Comparison of ENCODE assay signal across 31 cellular contexts in genomic region chr18:10687161-10687925, GRCh38.
DNase-seq lines count a peak whose midpoint lies in the region; ATAC-seq and TF ChIP-seq lines count a peak whose summit lies in the region.
"Had no signal": no experiment of that assay in that cellular context is flagged by ENCODE, and none has a peak within 500 bp of the region (broad histone marks: within the 10 kb centered on the region; RNA-seq: fewer than 3 reads in every experiment).

No MANE protein-coding gene starts in this region.

- peaks cover 9% of the 10 kb centered on the region for H3K36me3 Mint-ChIP-seq in MCF 10A (ENCODE audit: insufficient read depth, unreplicated experiment)
- H3K36me3 Mint-ChIP-seq: CD4-positive, CD25-positive, alpha-beta regulatory T cell had no signal

- H3K27me3 Mint-ChIP-seq in MCF 10A (ENCODE audit: insufficient read depth, unreplicated experiment), result no peaks in the 10 kb centered on the region
- H3K27me3 Mint-ChIP-seq: CD4-positive, CD25-positive, alpha-beta regulatory T cell had no signal

- ATAC-seq in foreskin keratinocyte, result peak; percentile 82
- no peak for ATAC-seq in GM18868 (IDR thresholded peaks at IDR 0.05; ENCODE audit: unreplicated experiment)
- ATAC-seq: activated T-cell treated with anti-CD3 and anti-CD28 coated beads, Interleukin-2, amount 50 U/mL, for 72 hours; gastrocnemius medialis; GM12878; HepG2; Panc1 had no signal

- intact Hi-C loops in MCF 10A (cut with micrococcal nuclease), result no loop called here
- intact Hi-C loops in breast epithelium (cut with DNase I; ENCODE audit: low total_unique reads), result no loop called here

- H3K36me3 ChIP-seq in breast epithelium, result no peaks in the 10 kb centered on the region
- H3K36me3 ChIP-seq: gastrocnemius medialis, suprapubic skin had no signal

- H3K4me1 ChIP-seq in breast epithelium (no peaks in the 10 kb centered on the region), foreskin keratinocyte (no peaks in the 10 kb centered on the region)
- H3K4me1 ChIP-seq: gastrocnemius medialis, parathyroid adenoma, suprapubic skin had no signal

- H3K9me3 ChIP-seq in breast epithelium, result no peaks in the 10 kb centered on the region
- H3K9me3 ChIP-seq: gastrocnemius medialis, suprapubic skin had no signal

- no peak overlapping the region for H3K27ac ChIP-seq in breast epithelium
- no peak overlapping the region for H3K27ac ChIP-seq in RWPE1
- no peak overlapping the region for H3K27ac ChIP-seq in foreskin keratinocyte
- H3K27ac ChIP-seq: gastrocnemius medialis, hepatocyte, parathyroid adenoma, suprapubic skin had no signal

- H3K27me3 ChIP-seq in breast epithelium (no peaks in the 10 kb centered on the region), foreskin keratinocyte (no peaks in the 10 kb centered on the region)
- H3K27me3 ChIP-seq: gastrocnemius medialis, hepatocyte, suprapubic skin had no signal

- H3K9me3 Mint-ChIP-seq in MCF 10A (ENCODE audit: unreplicated experiment), result no peaks in the 10 kb centered on the region
- H3K9me3 Mint-ChIP-seq: activated T-cell treated with anti-CD3 and anti-CD28 coated beads, Interleukin-2, amount 50 U/mL, for 72 hours; central memory CD8-positive, alpha-beta T cell had no signal

- no TSS peak for BruUV-seq in MCF 10A (replicated peaks; lab: Mats Ljungman, UMichigan)

- H3K4me3 Mint-ChIP-seq in MCF 10A (ENCODE audit: unreplicated experiment), result no peak overlapping the region
- H3K4me3 Mint-ChIP-seq: activated T-cell treated with anti-CD3 and anti-CD28 coated beads, Interleukin-2, amount 50 U/mL, for 72 hours; CD4-positive, CD25-positive, alpha-beta regulatory T cell; central memory CD8-positive, alpha-beta T cell had no signal

- H3K4me3 ChIP-seq in breast epithelium, result no peak overlapping the region
- H3K4me3 ChIP-seq: gastrocnemius medialis, GM12878, hepatocyte, smooth muscle cell, suprapubic skin had no signal

- CTCF ChIA-PET in MCF 10A (lab: Yijun Ruan, JAX), result interaction anchor here (0.9 kb wide), 1 partner anchor 124 kb away, joined by 4 read pairs; no protein-coding TSS in a partner anchor
- CTCF ChIA-PET in RWPE1 (lab: Yijun Ruan, JAX), result no interaction called here

- POLR2A ChIA-PET in MCF 10A (lab: Yijun Ruan, JAX), result no interaction called here
- POLR2A ChIA-PET in RWPE1 (lab: Yijun Ruan, JAX; ENCODE audit: low non-redundant PET), result no interaction called here

- TF ChIP-seq POLR2A in breast epithelium (IDR thresholded peaks at IDR 0.05), result no peak

- DNase-seq in MCF 10A (ENCODE audit: unreplicated experiment) (peak; percentile 60), breast epithelium (ENCODE audit: low spot score in 2 of 2) (no peak), RWPE1 (ENCODE audit: low spot score) (peak; percentile 68), foreskin keratinocyte (peak; percentile 53 to 68), T-helper 1 cell (no peak), hypothalamus (lab: John Stamatoyannopoulos, UW) (no peak)
- DNase-seq: activated CD4-positive, alpha-beta T cell treated with anti-CD3 and anti-CD28 coated beads, Interleukin-2, amount 50 U/mL, for 48 hours; activated CD4-positive, CD25-positive, alpha-beta regulatory T cell treated with anti-CD3 and anti-CD28 coated beads, Interleukin-2, amount 50 U/mL, for 72 hours; activated naive CD4-positive, alpha-beta T cell treated with Interleukin-2 at 50 U/mL for 16 hours; activated T-cell treated with anti-CD3 and anti-CD28 coated beads, Interleukin-2, amount 50 U/mL, for 72 hours; AML-193; CD4-positive, CD25-positive, alpha-beta regulatory T cell; dermis blood vessel endothelial cell; gastrocnemius medialis; HCEC 1CT; Karpas-422; mesenchymal stem cell; NCI-H1694; NCI-H524 treated with DMSO at 0.1 percent for 48 hours; SHP77 treated with DMSO at 0.1 percent for 48 hours; stimulated activated CD4-positive, alpha-beta T cell treated with anti-CD3 and anti-CD28 coated beads, Interleukin-1b, Interleukin-23, amount 100 ng/mL, for 48 hours; stimulated activated naive CD4-positive, alpha-beta T cell treated with Interleukin-2 at 50 U/mL for 16 hours had no signal

- H3K4me1 Mint-ChIP-seq in MCF 10A (ENCODE audit: insufficient read depth, unreplicated experiment), result peaks cover 19% of the 10 kb centered on the region
- H3K4me1 Mint-ChIP-seq: CD4-positive, CD25-positive, alpha-beta regulatory T cell; central memory CD8-positive, alpha-beta T cell had no signal

- peak overlapping the region; percentile 37 for H3K27ac Mint-ChIP-seq in MCF 10A (ENCODE audit: low read depth, unreplicated experiment)
- H3K27ac Mint-ChIP-seq: activated T-cell treated with anti-CD3 and anti-CD28 coated beads, Interleukin-2, amount 50 U/mL, for 72 hours; CD4-positive, CD25-positive, alpha-beta regulatory T cell had no signal

- TF ChIP-seq CTCF in MCF 10A (IDR thresholded peaks at IDR 0.05; ENCODE audit: unreplicated experiment) (no peak), breast epithelium (IDR thresholded peaks at IDR 0.05) (no peak), RWPE1 (conservative IDR thresholded peaks at IDR 0.05; ENCODE audit: low read depth) (no peak), foreskin keratinocyte (conservative IDR thresholded peaks at IDR 0.05) (peak; percentile 5)

Comparison
In these comparisons a context has a peak if more than half of its experiments do, and no peak if none do; other contexts are left out.
1. DNase-seq: peak in MCF 10A (single experiment), RWPE1 (single experiment) and foreskin keratinocyte (2 of 2); none in breast epithelium (0 of 2), T-helper 1 cell (0 of 5) and hypothalamus (0 of 51).